Comparison of ENCODE assay signal across 8 cellular contexts in genomic region chr9:112097712-112098688, GRCh38.
DNase-seq lines count a peak whose midpoint lies in the region; ATAC-seq and TF ChIP-seq lines count a peak whose summit lies in the region.

No MANE protein-coding gene starts in this region.

- H3K27ac ChIP-seq in heart right ventricle: no peak overlapping the region

- in situ Hi-C loops in ACHN (cut with HindIII; ENCODE audit: low pct_ligation_motif_present, low pct_unique_long_range_greater_than_20kb, low sequenced_read_pairs): no loop called here

- peaks cover 28% of the 10 kb centered on the region for H3K4me1 Mint-ChIP-seq in activated naive CD8-positive, alpha-beta T cell treated with anti-CD3 and anti-CD28 coated beads, Interleukin-2, amount 10 ng/mL, durations not matched to agents 7 days and 5 days

- H3K4me3 ChIP-seq in heart right ventricle: no peak overlapping the region

- no peaks in the 10 kb centered on the region for H3K27me3 Mint-ChIP-seq in activated naive CD8-positive, alpha-beta T cell treated with anti-CD3 and anti-CD28 coated beads, Interleukin-2, amount 10 ng/mL, durations not matched to agents 7 days and 5 days

- H3K27me3 ChIP-seq in heart right ventricle: no peaks in the 10 kb centered on the region

- H3K36me3 ChIP-seq in heart right ventricle: peaks cover 0 to 13% (median 0%) of the 10 kb centered on the region in 9 donors

- H3K36me3 Mint-ChIP-seq in activated naive CD8-positive, alpha-beta T cell treated with anti-CD3 and anti-CD28 coated beads, Interleukin-2, amount 10 ng/mL, durations not matched to agents 7 days and 5 days: peaks cover 11% of the 10 kb centered on the region

- H3K4me1 ChIP-seq in heart right ventricle: peaks cover 0 to 48% (median 0%) of the 10 kb centered on the region in 9 donors

- peak overlapping the region; percentile 28 for H3K27ac Mint-ChIP-seq in activated naive CD8-positive, alpha-beta T cell treated with anti-CD3 and anti-CD28 coated beads, Interleukin-2, amount 10 ng/mL, durations not matched to agents 7 days and 5 days

- H3K9me3 ChIP-seq in heart right ventricle: no peaks in the 10 kb centered on the region

- intact Hi-C loops in heart right ventricle (cut with DNase I): loop anchor here in 5 of 10 donors (5.0 kb wide), 2 partner anchors 234 to 264 kb away; partner anchors contain the start of gene PTBP3 (in 3 of the 5)

- H3K4me3 Mint-ChIP-seq in activated naive CD8-positive, alpha-beta T cell treated with anti-CD3 and anti-CD28 coated beads, Interleukin-2, amount 10 ng/mL, durations not matched to agents 7 days and 5 days: no peak overlapping the region

- H3K9me3 Mint-ChIP-seq in activated naive CD8-positive, alpha-beta T cell treated with anti-CD3 and anti-CD28 coated beads, Interleukin-2, amount 10 ng/mL, durations not matched to agents 7 days and 5 days: no peaks in the 10 kb centered on the region

- peak; percentile 60 for ATAC-seq in GM19438 (IDR thresholded peaks at IDR 0.05; ENCODE audit: low read depth, unreplicated experiment)
- peak; percentile 81 for ATAC-seq in activated naive CD8-positive, alpha-beta T cell treated with anti-CD3 and anti-CD28 coated beads, Interleukin-2, amount 10 ng/mL, durations not matched to agents 7 days and 5 days (ENCODE audit: low read depth)
- ATAC-seq in heart right ventricle: peak in 7 of 8 donors; percentile 78 to 88 (median 86)
- no peak for ATAC-seq in GM18502 (IDR thresholded peaks at IDR 0.05; ENCODE audit: poor library complexity, unreplicated experiment)

- POLR2A ChIA-PET in activated naive CD8-positive, alpha-beta T cell treated with anti-CD3 and anti-CD28 coated beads, Interleukin-2, amount 10 ng/mL, durations not matched to agents 7 days and 5 days (lab: Charles Lee): interaction anchor here (0.6 to 1.0 kb wide), 5 partner anchors 174 to 742 kb away, joined by 3 to 5 read pairs (median 4); partner anchors contain the start of gene PTBP3

- WGBS in heart right ventricle, 2 donors: 71 to 74% methylated on average over 15 of the region's 15 CpGs

- DNase-seq in ACHN: peak; percentile 59
- peak; percentile 53 for DNase-seq in NCI-H1092 treated with DMSO at 0.1 percent for 48 hours (lab: John Stamatoyannopoulos, UW)
- peak; percentile 45 for DNase-seq in SKM-1 treated with dmso at 0.1 percent for 144 hours (lab: John Stamatoyannopoulos, UW; ENCODE audit: unreplicated experiment)
- DNase-seq in activated naive CD8-positive, alpha-beta T cell treated with anti-CD3 and anti-CD28 coated beads, Interleukin-2, amount 10 ng/mL, durations not matched to agents 7 days and 5 days: peak; percentile 59
- peak; percentile 32 to 54 for DNase-seq in heart right ventricle
- DNase-seq in retina: peak; percentile 80

- peak; percentile 76 to 94 (median 88) for TF ChIP-seq CTCF in heart right ventricle (IDR thresholded peaks at IDR 0.05)
